31 cellular contexts compared by ENCODE assay signal in genomic region chr5:174810796-174811195, GRCh38.
"Had no signal": no experiment of that assay in that cellular context is flagged by ENCODE, and none has a peak within 500 bp of the region (broad histone marks: within the 10 kb centered on the region; RNA-seq: fewer than 3 reads in every experiment).

No MANE protein-coding gene starts in this region.

- H3K4me1 ChIP-seq: adrenal gland, ascending aorta, body of pancreas, breast epithelium had no signal

- H3K4me3 ChIP-seq: adrenal gland, ascending aorta, body of pancreas, breast epithelium, cardiac muscle cell had no signal

- H3K36me3 ChIP-seq: adrenal gland, ascending aorta, brain microvascular endothelial cell, breast epithelium, cardiac muscle cell had no signal

- H3K9me3 ChIP-seq: adrenal gland, body of pancreas had no signal

- H3K27me3 ChIP-seq: adrenal gland, ascending aorta, body of pancreas, brain microvascular endothelial cell, breast epithelium, cardiac muscle cell had no signal

- H3K27ac ChIP-seq: adrenal gland, ascending aorta, body of pancreas, brain microvascular endothelial cell, breast epithelium, cardiac muscle cell had no signal

- DNase-seq: activated effector memory CD4-positive, alpha-beta T cell treated with anti-CD3 and anti-CD28 coated beads, Interleukin-2, amount 50 U/mL, for 16 hours; activated effector memory CD4-positive, alpha-beta T cell treated with Interleukin-2 at 50 U/mL for 16 hours; activated gamma-delta T cell; activated gamma-delta T cell treated with Interleukin-2 at 50 U/mL for 16 hours; activated naive CD4-positive, alpha-beta T cell; activated naive CD4-positive, alpha-beta T cell treated with anti-CD3 and anti-CD28 coated beads for 36 hours; activated naive CD4-positive, alpha-beta T cell treated with anti-CD3 and anti-CD28 coated beads, Interleukin-2, amount 10 ng/mL, durations not matched to agents 7 days and 5 days; activated naive CD4-positive, alpha-beta T cell treated with anti-CD3 and anti-CD28 coated beads, Interleukin-2, amount 50 U/mL, for 16 hours; activated naive CD4-positive, alpha-beta T cell treated with Interleukin-2 at 50 U/mL for 16 hours; activated naive CD8-positive, alpha-beta T cell treated with anti-CD3 and anti-CD28 coated beads for 36 hours; activated naive CD8-positive, alpha-beta T cell treated with anti-CD3 and anti-CD28 coated beads, Interleukin-2, amount 10 ng/mL, durations not matched to agents 7 days and 5 days; activated naive CD8-positive, alpha-beta T cell treated with anti-CD3 and anti-CD28 coated beads, Interleukin-2, amount 50 U/mL, for 24 hours; activated T-cell treated with anti-CD3 and anti-CD28 coated beads, Interleukin-2, amount 50 U/mL, for 1 hour; activated T-cell treated with anti-CD3 and anti-CD28 coated beads, Interleukin-2, amount 50 U/mL, for 24 hours; activated T-cell treated with anti-CD3 and anti-CD28 coated beads, Interleukin-2, amount 50 U/mL, for 4 hours; activated T-cell treated with anti-CD3 and anti-CD28 coated beads, Interleukin-2, amount 50 U/mL, for 48 hours; activated T-cell treated with anti-CD3 and anti-CD28 coated beads, Interleukin-2, amount 50 U/mL, for 72 hours; adrenal gland; amniotic stem cell; amygdala; anterior cingulate cortex; aorta; body of pancreas; brain microvascular endothelial cell; central memory CD4-positive, alpha-beta T cell; cerebellar nuclear complex had no signal

- ATAC-seq: activated naive CD4-positive, alpha-beta T cell treated with anti-CD3 and anti-CD28 coated beads, Interleukin-2, amount 50 U/mL, for 72 hours; activated naive CD8-positive, alpha-beta T cell treated with anti-CD3 and anti-CD28 coated beads, Interleukin-2, amount 50 U/mL, for 24 hours; activated T-cell treated with anti-CD3 and anti-CD28 coated beads, Interleukin-2, amount 50 U/mL, for 4 hours; activated T-cell treated with anti-CD3 and anti-CD28 coated beads, Interleukin-2, amount 50 U/mL, for 72 hours; activated T-helper 17 cell treated with anti-CD3 and anti-CD28 coated beads, Interleukin-2, amount 50 U/mL, for 72 hours; body of pancreas had no signal
